In genomic region chr6:138987643-138988468, GRCh38 we compare ENCODE assay signal across 1 cellular context.
TF ChIP-seq lines count a peak whose summit lies in the region.

Gene REPS1, minus strand, starts transcription at chr6:138988253. Its CDS starts 571 bp downstream, at chr6:138987682.

TF ChIP-seq in HepG2, 621 proteins besides CTCF, POLR2A, EP300 and RAD21 (continued from another document and continues in another):
- TF ChIP-seq, protein P1, sequence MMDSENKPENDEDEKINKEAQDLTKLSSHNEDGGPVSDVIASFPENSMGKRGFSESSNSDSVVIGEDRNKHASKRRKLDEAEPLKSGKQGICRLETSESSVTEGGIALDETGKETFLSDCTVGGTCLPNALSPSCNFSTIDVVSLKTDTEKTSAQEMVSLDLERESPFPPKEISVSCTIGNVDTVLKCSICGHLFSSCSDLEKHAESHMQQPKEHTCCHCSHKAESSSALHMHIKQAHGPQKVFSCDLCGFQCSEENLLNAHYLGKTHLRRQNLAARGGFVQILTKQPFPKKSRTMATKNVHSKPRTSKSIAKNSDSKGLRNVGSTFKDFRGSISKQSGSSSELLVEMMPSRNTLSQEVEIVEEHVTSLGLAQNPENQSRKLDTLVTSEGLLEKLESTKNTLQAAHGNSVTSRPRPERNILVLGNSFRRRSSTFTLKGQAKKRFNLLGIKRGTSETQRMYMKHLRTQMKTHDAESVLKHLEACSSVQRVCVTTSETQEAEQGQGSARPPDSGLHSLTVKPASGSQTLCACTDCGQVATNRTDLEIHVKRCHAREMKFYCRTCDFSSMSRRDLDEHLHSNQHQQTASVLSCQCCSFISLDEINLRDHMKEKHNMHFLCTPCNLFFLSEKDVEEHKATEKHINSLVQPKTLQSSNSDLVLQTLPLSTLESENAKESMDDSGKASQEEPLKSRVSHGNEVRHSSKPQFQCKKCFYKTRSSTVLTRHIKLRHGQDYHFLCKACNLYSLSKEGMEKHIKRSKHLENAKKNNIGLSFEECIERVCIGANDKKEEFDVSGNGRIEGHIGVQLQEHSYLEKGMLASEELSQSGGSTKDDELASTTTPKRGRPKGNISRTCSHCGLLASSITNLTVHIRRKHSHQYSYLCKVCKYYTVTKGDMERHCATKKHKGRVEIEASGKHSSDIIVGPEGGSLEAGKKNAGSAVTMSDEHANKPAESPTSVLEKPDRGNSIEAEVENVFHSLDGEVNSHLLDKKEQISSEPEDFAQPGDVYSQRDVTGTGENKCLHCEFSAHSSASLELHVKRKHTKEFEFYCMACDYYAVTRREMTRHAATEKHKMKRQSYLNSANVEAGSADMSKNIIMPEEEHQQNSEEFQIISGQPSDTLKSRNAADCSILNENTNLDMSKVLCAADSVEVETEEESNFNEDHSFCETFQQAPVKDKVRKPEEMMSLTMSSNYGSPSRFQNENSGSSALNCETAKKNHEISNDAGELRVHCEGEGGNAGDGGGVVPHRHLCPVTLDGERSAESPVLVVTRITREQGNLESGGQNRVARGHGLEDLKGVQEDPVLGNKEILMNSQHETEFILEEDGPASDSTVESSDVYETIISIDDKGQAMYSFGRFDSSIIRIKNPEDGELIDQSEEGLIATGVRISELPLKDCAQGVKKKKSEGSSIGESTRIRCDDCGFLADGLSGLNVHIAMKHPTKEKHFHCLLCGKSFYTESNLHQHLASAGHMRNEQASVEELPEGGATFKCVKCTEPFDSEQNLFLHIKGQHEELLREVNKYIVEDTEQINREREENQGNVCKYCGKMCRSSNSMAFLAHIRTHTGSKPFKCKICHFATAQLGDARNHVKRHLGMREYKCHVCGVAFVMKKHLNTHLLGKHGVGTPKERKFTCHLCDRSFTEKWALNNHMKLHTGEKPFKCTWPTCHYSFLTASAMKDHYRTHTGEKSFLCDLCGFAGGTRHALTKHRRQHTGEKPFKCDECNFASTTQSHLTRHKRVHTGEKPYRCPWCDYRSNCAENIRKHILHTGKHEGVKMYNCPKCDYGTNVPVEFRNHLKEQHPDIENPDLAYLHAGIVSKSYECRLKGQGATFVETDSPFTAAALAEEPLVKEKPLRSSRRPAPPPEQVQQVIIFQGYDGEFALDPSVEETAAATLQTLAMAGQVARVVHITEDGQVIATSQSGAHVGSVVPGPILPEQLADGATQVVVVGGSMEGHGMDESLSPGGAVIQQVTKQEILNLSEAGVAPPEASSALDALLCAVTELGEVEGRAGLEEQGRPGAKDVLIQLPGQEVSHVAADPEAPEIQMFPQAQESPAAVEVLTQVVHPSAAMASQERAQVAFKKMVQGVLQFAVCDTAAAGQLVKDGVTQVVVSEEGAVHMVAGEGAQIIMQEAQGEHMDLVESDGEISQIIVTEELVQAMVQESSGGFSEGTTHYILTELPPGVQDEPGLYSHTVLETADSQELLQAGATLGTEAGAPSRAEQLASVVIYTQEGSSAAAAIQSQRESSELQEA (CRISPR knock-in tag; IDR thresholded peaks at IDR 0.05; ENCODE audit: not compliant biosample characterization): peak; percentile 61
- TF ChIP-seq ZFP36L2 (CRISPR knock-in tag; IDR thresholded peaks at IDR 0.05) (no peak), SATB2 (CRISPR knock-in tag; IDR thresholded peaks at IDR 0.05) (no peak), PCBP2 (optimal IDR thresholded peaks at IDR 0.05; ENCODE audit: low read depth, low read length, poor library complexity, severe bottlenecking) (no peak), ETV5 (CRISPR knock-in tag; IDR thresholded peaks at IDR 0.05; ENCODE audit: borderline replicate concordance) (peak; percentile 90), ZNF317 (CRISPR knock-in tag; IDR thresholded peaks at IDR 0.05) (peak; percentile 85), SRSF1 (optimal IDR thresholded peaks at IDR 0.05; ENCODE audit: low read depth, low read length) (no peak), MBD4 (IDR thresholded peaks at IDR 0.05; ENCODE audit: borderline replicate concordance, low read length) (no peak), SETDB1 (CRISPR knock-in tag; IDR thresholded peaks at IDR 0.05; ENCODE audit: borderline replicate concordance) (no peak), ZNF451 (CRISPR knock-in tag; IDR thresholded peaks at IDR 0.05) (peak; percentile 34; the same call in 1 of the 2 replicates), MIXL1 (CRISPR knock-in tag; IDR thresholded peaks at IDR 0.05) (peak; percentile 50; the same call in 1 of the 2 replicates), DNMT1 (CRISPR knock-in tag; IDR thresholded peaks at IDR 0.05) (no peak), ATRX (CRISPR knock-in tag; IDR thresholded peaks at IDR 0.05; ENCODE audit: borderline replicate concordance) (no peak), ZNF230 (CRISPR knock-in tag; IDR thresholded peaks at IDR 0.05) (peak; percentile 67; the same call in 1 of the 2 replicates), ZNF17 (CRISPR knock-in tag; IDR thresholded peaks at IDR 0.05) (no peak), ZNF430 (CRISPR knock-in tag; IDR thresholded peaks at IDR 0.05) (peak; percentile 76), CHD2 (IDR thresholded peaks at IDR 0.05; ENCODE audit: low read depth, low read length) (peak; percentile 87), NFE2L2 (IDR thresholded peaks at IDR 0.05; ENCODE audit: low read length) (no peak), KLF6 (CRISPR knock-in tag; IDR thresholded peaks at IDR 0.05) (0 out of 2 replicates have a peak, but pooled peaks have one; percentile 79), ZNF225 (CRISPR knock-in tag; IDR thresholded peaks at IDR 0.05) (peak; percentile 53; the same call in 1 of the 2 replicates), HIVEP1 (CRISPR knock-in tag; IDR thresholded peaks at IDR 0.05) (peak; percentile 79; the same call in 1 of the 2 replicates), ZNF543 (CRISPR knock-in tag; IDR thresholded peaks at IDR 0.05) (no peak), ZNF101 (CRISPR knock-in tag; IDR thresholded peaks at IDR 0.05; ENCODE audit: borderline replicate concordance, low read depth) (no peak), NFIC (IDR thresholded peaks at IDR 0.05; ENCODE audit: low read length) (no peak), ZC3H4 (CRISPR knock-in tag; IDR thresholded peaks at IDR 0.05; ENCODE audit: borderline replicate concordance) (no peak), ELF4 (CRISPR knock-in tag; IDR thresholded peaks at IDR 0.05; ENCODE audit: borderline replicate concordance) (no peak), ZNF749 (CRISPR knock-in tag; IDR thresholded peaks at IDR 0.05; ENCODE audit: borderline replicate concordance) (no peak), CREB1 (IDR thresholded peaks at IDR 0.05) (no peak), CREB1 (CRISPR knock-in tag; IDR thresholded peaks at IDR 0.05) (no peak), HES4 (CRISPR knock-in tag; IDR thresholded peaks at IDR 0.05; ENCODE audit: borderline replicate concordance) (no peak; the same call in 1 of the 2 replicates), SP140L (CRISPR knock-in tag; IDR thresholded peaks at IDR 0.05; ENCODE audit: borderline replicate concordance) (peak; percentile 88; the same call in 1 of the 2 replicates), HMGXB3 (CRISPR knock-in tag; IDR thresholded peaks at IDR 0.05; ENCODE audit: borderline replicate concordance) (peak; percentile 73), MTA1 (CRISPR knock-in tag; IDR thresholded peaks at IDR 0.05; ENCODE audit: borderline replicate concordance) (peak; percentile 15; the same call in 1 of the 2 replicates), AGO1 (IDR thresholded peaks at IDR 0.05; ENCODE audit: low read depth, low read length, poor library complexity, severe bottlenecking) (peak; percentile 37), NFE2L1 (CRISPR knock-in tag; IDR thresholded peaks at IDR 0.05; ENCODE audit: borderline replicate concordance) (no peak)
- TF ChIP-seq, protein P2, sequence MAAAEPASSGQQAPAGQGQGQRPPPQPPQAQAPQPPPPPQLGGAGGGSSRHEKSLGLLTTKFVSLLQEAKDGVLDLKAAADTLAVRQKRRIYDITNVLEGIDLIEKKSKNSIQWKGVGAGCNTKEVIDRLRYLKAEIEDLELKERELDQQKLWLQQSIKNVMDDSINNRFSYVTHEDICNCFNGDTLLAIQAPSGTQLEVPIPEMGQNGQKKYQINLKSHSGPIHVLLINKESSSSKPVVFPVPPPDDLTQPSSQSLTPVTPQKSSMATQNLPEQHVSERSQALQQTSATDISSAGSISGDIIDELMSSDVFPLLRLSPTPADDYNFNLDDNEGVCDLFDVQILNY (CRISPR knock-in tag; conservative IDR thresholded peaks at IDR 0.05): peak; percentile 57; the same call in 1 of the 2 replicates
- TF ChIP-seq, protein P3, sequence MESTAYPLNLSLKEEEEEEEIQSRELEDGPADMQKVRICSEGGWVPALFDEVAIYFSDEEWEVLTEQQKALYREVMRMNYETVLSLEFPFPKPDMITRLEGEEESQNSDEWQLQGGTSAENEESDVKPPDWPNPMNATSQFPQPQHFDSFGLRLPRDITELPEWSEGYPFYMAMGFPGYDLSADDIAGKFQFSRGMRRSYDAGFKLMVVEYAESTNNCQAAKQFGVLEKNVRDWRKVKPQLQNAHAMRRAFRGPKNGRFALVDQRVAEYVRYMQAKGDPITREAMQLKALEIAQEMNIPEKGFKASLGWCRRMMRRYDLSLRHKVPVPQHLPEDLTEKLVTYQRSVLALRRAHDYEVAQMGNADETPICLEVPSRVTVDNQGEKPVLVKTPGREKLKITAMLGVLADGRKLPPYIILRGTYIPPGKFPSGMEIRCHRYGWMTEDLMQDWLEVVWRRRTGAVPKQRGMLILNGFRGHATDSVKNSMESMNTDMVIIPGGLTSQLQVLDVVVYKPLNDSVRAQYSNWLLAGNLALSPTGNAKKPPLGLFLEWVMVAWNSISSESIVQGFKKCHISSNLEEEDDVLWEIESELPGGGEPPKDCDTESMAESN (CRISPR knock-in tag; conservative IDR thresholded peaks at IDR 0.05): peak; percentile 70
- TF ChIP-seq, protein P4, sequence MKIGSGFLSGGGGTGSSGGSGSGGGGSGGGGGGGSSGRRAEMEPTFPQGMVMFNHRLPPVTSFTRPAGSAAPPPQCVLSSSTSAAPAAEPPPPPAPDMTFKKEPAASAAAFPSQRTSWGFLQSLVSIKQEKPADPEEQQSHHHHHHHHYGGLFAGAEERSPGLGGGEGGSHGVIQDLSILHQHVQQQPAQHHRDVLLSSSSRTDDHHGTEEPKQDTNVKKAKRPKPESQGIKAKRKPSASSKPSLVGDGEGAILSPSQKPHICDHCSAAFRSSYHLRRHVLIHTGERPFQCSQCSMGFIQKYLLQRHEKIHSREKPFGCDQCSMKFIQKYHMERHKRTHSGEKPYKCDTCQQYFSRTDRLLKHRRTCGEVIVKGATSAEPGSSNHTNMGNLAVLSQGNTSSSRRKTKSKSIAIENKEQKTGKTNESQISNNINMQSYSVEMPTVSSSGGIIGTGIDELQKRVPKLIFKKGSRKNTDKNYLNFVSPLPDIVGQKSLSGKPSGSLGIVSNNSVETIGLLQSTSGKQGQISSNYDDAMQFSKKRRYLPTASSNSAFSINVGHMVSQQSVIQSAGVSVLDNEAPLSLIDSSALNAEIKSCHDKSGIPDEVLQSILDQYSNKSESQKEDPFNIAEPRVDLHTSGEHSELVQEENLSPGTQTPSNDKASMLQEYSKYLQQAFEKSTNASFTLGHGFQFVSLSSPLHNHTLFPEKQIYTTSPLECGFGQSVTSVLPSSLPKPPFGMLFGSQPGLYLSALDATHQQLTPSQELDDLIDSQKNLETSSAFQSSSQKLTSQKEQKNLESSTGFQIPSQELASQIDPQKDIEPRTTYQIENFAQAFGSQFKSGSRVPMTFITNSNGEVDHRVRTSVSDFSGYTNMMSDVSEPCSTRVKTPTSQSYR (CRISPR knock-in tag; IDR thresholded peaks at IDR 0.05; ENCODE audit: borderline replicate concordance): peak; percentile 59; the same call in 1 of the 2 replicates
- TF ChIP-seq, protein P5, sequence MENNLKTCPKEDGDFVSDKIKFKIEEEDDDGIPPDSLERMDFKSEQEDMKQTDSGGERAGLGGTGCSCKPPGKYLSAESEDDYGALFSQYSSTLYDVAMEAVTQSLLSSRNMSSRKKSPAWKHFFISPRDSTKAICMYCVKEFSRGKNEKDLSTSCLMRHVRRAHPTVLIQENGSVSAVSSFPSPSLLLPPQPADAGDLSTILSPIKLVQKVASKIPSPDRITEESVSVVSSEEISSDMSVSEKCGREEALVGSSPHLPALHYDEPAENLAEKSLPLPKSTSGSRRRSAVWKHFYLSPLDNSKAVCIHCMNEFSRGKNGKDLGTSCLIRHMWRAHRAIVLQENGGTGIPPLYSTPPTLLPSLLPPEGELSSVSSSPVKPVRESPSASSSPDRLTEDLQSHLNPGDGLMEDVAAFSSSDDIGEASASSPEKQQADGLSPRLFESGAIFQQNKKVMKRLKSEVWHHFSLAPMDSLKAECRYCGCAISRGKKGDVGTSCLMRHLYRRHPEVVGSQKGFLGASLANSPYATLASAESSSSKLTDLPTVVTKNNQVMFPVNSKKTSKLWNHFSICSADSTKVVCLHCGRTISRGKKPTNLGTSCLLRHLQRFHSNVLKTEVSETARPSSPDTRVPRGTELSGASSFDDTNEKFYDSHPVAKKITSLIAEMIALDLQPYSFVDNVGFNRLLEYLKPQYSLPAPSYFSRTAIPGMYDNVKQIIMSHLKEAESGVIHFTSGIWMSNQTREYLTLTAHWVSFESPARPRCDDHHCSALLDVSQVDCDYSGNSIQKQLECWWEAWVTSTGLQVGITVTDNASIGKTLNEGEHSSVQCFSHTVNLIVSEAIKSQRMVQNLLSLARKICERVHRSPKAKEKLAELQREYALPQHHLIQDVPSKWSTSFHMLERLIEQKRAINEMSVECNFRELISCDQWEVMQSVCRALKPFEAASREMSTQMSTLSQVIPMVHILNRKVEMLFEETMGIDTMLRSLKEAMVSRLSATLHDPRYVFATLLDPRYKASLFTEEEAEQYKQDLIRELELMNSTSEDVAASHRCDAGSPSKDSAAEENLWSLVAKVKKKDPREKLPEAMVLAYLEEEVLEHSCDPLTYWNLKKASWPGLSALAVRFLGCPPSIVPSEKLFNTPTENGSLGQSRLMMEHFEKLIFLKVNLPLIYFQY (CRISPR knock-in tag; IDR thresholded peaks at IDR 0.05; ENCODE audit: borderline replicate concordance): peak; percentile 80; the same call in 1 of the 2 replicates
